ENCODE assay signal across 9 cellular contexts in the genomic region with DNA sequence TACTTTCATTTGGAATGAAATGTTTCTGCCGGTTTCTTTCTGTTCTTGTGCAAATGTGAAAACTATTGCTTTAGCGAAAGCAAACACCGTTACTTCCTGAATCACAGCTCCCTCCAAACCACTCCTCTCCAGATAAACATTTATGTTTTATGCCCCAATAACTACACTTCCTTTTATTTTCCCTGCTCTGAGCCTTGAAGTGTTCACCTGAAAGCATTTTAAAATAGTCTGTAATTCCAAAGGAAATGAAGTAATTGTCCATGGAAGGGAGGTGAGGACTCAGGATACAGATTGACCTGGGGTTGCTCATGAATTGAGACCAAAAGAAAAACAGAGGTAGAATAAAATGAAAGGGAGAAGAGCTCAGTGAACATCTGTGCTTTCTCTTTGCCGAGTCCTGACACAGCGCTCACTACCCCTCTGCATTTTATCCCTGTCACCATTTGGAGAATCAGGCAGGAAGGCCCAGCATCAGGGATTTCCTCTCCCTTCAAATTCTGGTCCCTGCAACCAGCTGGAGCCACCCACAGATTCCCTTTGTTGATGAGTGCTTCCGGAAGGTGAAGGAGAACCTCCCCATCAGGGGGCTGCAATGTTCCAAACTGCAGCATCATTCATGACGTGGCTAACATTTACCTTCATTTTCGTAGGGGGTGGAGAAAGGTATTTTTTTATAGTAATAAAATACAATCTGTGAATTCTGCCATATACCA.
DNase-seq lines count a peak whose midpoint lies in the region; ATAC-seq, FAIRE-seq and TF ChIP-seq lines count a peak whose summit lies in the region.
"Had no signal": no experiment of that assay in that cellular context is flagged by ENCODE, and none has a peak within 500 bp of the region (broad histone marks: within the 10 kb centered on the region; RNA-seq: fewer than 3 reads in every experiment).

No MANE protein-coding gene starts in this region.

- H3K27ac ChIP-seq in esophagus squamous epithelium = peak overlapping the region; percentile 16 to 65 (median 31)

- TF ChIP-seq POLR2A in esophagus squamous epithelium (IDR thresholded peaks at IDR 0.05) (no peak), GM12891 (IDR thresholded peaks at IDR 0.05; ENCODE audit: low read depth, low read length) (no peak)

- H3K9me3 ChIP-seq in esophagus squamous epithelium = no peaks in the 10 kb centered on the region

- intact Hi-C loops in esophagus squamous epithelium (cut with DNase I) = no loop called here
- intact Hi-C loops in sciatic nerve (cut with DNase I) = no loop called here

- no peaks in the 10 kb centered on the region for H3K36me3 ChIP-seq in esophagus squamous epithelium

- peaks cover 3 to 25% (median 4%) of the 10 kb centered on the region in 3 donors for H3K4me1 ChIP-seq in esophagus squamous epithelium

- peak overlapping the region in 1 of 4 donors; percentile 29 for H3K4me3 ChIP-seq in esophagus squamous epithelium

- peak; percentile 81 for DNase-seq in NCI-H460 (ENCODE audit: extremely low read depth, low read depth)
- no peak for DNase-seq in esophagus squamous epithelium (lab: John Stamatoyannopoulos, UW)
- no peak for DNase-seq in sciatic nerve (ENCODE audit: low spot score)
- DNase-seq in stimulated activated CD4-positive, alpha-beta T cell treated with anti-CD3 and anti-CD28 coated beads, Interleukin-2, amount 100 ng/mL, for 48 hours = no peak
- no peak for DNase-seq in GM12891 (ENCODE audit: insufficient read length, low spot score)
- DNase-seq in HuH-7 (ENCODE audit: low spot score) = no peak
- no peak for DNase-seq in 8988T
- DNase-seq: central memory CD4-positive, alpha-beta T cell had no signal

- FAIRE-seq in GM12891 (lab: Jason Lieb, UNC) = no peak

- H3K27me3 ChIP-seq in esophagus squamous epithelium = no peaks in the 10 kb centered on the region

- ATAC-seq in GM21447 (IDR thresholded peaks at IDR 0.05; ENCODE audit: unreplicated experiment) (peak; percentile 21), sciatic nerve (peak; percentile 20)

- TF ChIP-seq CTCF in esophagus squamous epithelium (IDR thresholded peaks at IDR 0.05) = no peak

- 36 to 53% methylated on average over 7 to 8 of the region's 8 CpGs for WGBS in esophagus squamous epithelium, 2 donors

TF ChIP-seq in GM12891, 5 proteins besides CTCF, POLR2A, EP300 and RAD21:
- TF ChIP-seq PAX5 (IDR thresholded peaks at IDR 0.05; ENCODE audit: insufficient read depth, low read length, severe bottlenecking) (no peak), POU2F2 (IDR thresholded peaks at IDR 0.05; ENCODE audit: low read depth, low read length) (no peak), POLR2AphosphoS5 (IDR thresholded peaks at IDR 0.05; ENCODE audit: low read depth, low read length) (no peak), TAF1 (IDR thresholded peaks at IDR 0.05; ENCODE audit: low read depth, low read length) (no peak), SPI1 (IDR thresholded peaks at IDR 0.05; ENCODE audit: low read depth, low read length) (no peak)
